In the genomic region with DNA sequence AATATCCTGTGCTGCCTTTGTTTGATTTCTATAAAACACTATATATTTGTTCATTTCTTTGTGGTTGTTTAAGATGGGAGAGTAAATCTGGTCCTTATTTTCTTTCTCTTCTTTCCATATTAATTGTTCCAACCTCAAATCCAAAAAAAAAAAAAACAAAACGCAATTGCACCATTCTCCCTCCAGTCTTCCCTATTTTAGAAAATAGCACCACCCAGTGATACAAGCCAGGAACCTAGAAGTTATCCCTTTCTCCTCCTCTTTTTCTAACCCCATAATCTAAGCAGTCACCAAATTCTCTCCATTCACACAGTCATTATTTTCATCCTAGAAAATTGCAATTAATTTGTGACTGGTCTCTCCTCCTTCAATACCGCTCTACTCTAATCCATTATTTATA, we compare ENCODE assay signal across 26 cellular contexts.
DNase-seq lines count a peak whose midpoint lies in the region; ATAC-seq, FAIRE-seq and TF ChIP-seq lines count a peak whose summit lies in the region.
"Had no signal": no experiment of that assay in that cellular context is flagged by ENCODE, and none has a peak within 500 bp of the region (broad histone marks: within the 10 kb centered on the region; RNA-seq: fewer than 3 reads in every experiment).

No MANE protein-coding gene starts in this region.

- H3K36me3 Mint-ChIP-seq in mesothelial cell of epicardium: no peaks in the 10 kb centered on the region
- H3K36me3 Mint-ChIP-seq: brain; CD4-positive, CD25-positive, alpha-beta regulatory T cell had no signal

- no peak for ATAC-seq in A549
- no peak for ATAC-seq in RWPE2 (ENCODE audit: low read depth)
- ATAC-seq in foreskin keratinocyte: no peak
- ATAC-seq: sciatic nerve had no signal

- no peak overlapping the region for H3K27ac Mint-ChIP-seq in mesothelial cell of epicardium
- H3K27ac Mint-ChIP-seq: brain; CD4-positive, CD25-positive, alpha-beta regulatory T cell had no signal

- H3K27ac ChIP-seq in A549 (no peak overlapping the region), RWPE2 (ENCODE audit: poor library complexity, severe bottlenecking) (no peak overlapping the region), foreskin keratinocyte (no peak overlapping the region)
- H3K27ac ChIP-seq: hepatocyte, parathyroid adenoma, thoracic aorta, uterus had no signal

- no peaks in the 10 kb centered on the region for H3K27me3 ChIP-seq in RWPE2 (ENCODE audit: insufficient read depth, poor library complexity, severe bottlenecking)
- no peaks in the 10 kb centered on the region for H3K27me3 ChIP-seq in foreskin keratinocyte
- H3K27me3 ChIP-seq: hepatocyte, uterus had no signal

- DNase-seq in A549 (ENCODE audit: low read depth in 1 of 2, low spot score in 1 of 2) (no peak), ELR (ENCODE audit: low read depth) (peak; percentile 0), RWPE2 (ENCODE audit: low spot score) (no peak), foreskin keratinocyte (no peak), NCI-H748 (lab: John Stamatoyannopoulos, UW; ENCODE audit: unreplicated experiment) (no peak), middle frontal gyrus (ENCODE audit: extremely low spot score, low spot score) (no peak), mesothelial cell of epicardium (ENCODE audit: low spot score in 2 of 2, unreplicated experiment in 2 of 2) (no peak)
- DNase-seq: activated CD8-positive, alpha-beta memory T cell treated with anti-CD3 and anti-CD28 coated beads for 24 hours; activated gamma-delta T cell; activated T-cell treated with anti-CD3 and anti-CD28 coated beads, Interleukin-2, amount 50 U/mL, for 1 hour; CD4-positive, CD25-positive, alpha-beta regulatory T cell; effector CD4-positive, alpha-beta T cell; erythroblast; foreskin melanocyte; NCI-H1694 treated with DMSO at 0.1 percent for 48 hours; NCI-H2227 treated with DMSO at 0.1 percent for 48 hours; NCI-H69; SHP77 treated with DMSO at 0.1 percent for 48 hours; stimulated activated naive CD4-positive, alpha-beta T cell treated with Interleukin-2 at 50 U/mL for 16 hours; SW 1271; uterus had no signal

- peak; percentile 43 to 57; a peak in 4 of 5 replicates for TF ChIP-seq RAD21 in A549 (conservative IDR thresholded peaks at IDR 0.05 in 1 of 2, IDR thresholded peaks at IDR 0.05 in 1 of 2)

- H3K9me3 Mint-ChIP-seq in mesothelial cell of epicardium: peaks cover 56% of the 10 kb centered on the region

- H3K27me3 Mint-ChIP-seq in mesothelial cell of epicardium (ENCODE audit: low read depth): no peaks in the 10 kb centered on the region
- H3K27me3 Mint-ChIP-seq: brain; CD4-positive, CD25-positive, alpha-beta regulatory T cell had no signal

- TF ChIP-seq POLR2A in A549 (IDR thresholded peaks at IDR 0.05; ENCODE audit: low read length): no peak

- no peaks in the 10 kb centered on the region for H3K9me3 ChIP-seq in A549
- no peaks in the 10 kb centered on the region for H3K9me3 ChIP-seq in RWPE2 (ENCODE audit: severe bottlenecking)
- H3K9me3 ChIP-seq: thoracic aorta, uterus had no signal

- no peak overlapping the region for H3K4me3 ChIP-seq in A549
- no peak overlapping the region for H3K4me3 ChIP-seq in RWPE2 (ENCODE audit: severe bottlenecking)
- H3K4me3 ChIP-seq: hepatocyte, thoracic aorta, uterus had no signal

- POLR2A ChIA-PET in A549 (lab: Yijun Ruan, JAX): no interaction called here

- peak; percentile 26; the same call in 2 of the 3 replicates for TF ChIP-seq CTCF in A549 (IDR thresholded peaks at IDR 0.05)
- peak; percentile 18 for TF ChIP-seq CTCF in RWPE2 (IDR thresholded peaks at IDR 0.05; ENCODE audit: poor library complexity, severe bottlenecking)
- peak; percentile 33 for TF ChIP-seq CTCF in foreskin keratinocyte (conservative IDR thresholded peaks at IDR 0.05)
- TF ChIP-seq CTCF in mesothelial cell of epicardium (IDR thresholded peaks at IDR 0.05; ENCODE audit: unreplicated experiment): no peak

- H3K36me3 ChIP-seq in RWPE2 (ENCODE audit: low read depth): no peaks in the 10 kb centered on the region
- H3K36me3 ChIP-seq: thoracic aorta, uterus had no signal

- H3K4me1 ChIP-seq in A549 (0 out of 3 replicates have a peak, but pooled peaks cover 3% of the 10 kb centered on the region), RWPE2 (ENCODE audit: insufficient read depth, poor library complexity, severe bottlenecking) (no peaks in the 10 kb centered on the region), foreskin keratinocyte (no peaks in the 10 kb centered on the region)
- H3K4me1 ChIP-seq: parathyroid adenoma, uterus had no signal

- H3K4me1 Mint-ChIP-seq in mesothelial cell of epicardium: no peaks in the 10 kb centered on the region
- H3K4me1 Mint-ChIP-seq: brain; CD4-positive, CD25-positive, alpha-beta regulatory T cell had no signal

- 24% methylated on average over 2 of the region's 2 CpGs for WGBS in A549 (ENCODE audit: missing lambda C conversion rate)

- H3K4me3 Mint-ChIP-seq in mesothelial cell of epicardium: no peak overlapping the region
- H3K4me3 Mint-ChIP-seq: brain; CD4-positive, CD25-positive, alpha-beta regulatory T cell had no signal

- peak; percentile 67 for FAIRE-seq in A549 (lab: Jason Lieb, UNC)

- TF ChIP-seq EP300 in A549 (IDR thresholded peaks at IDR 0.05): no peak

- CTCF ChIA-PET in A549 (lab: Yijun Ruan, JAX): interaction anchor here (0.7 to 1.2 kb wide), 3 partner anchors 359 to 590 kb away, joined by 3 read pairs; no protein-coding TSS in a partner anchor

- no peak overlapping the region for H3K4me2 ChIP-seq in A549
- H3K4me2 ChIP-seq: hepatocyte had no signal

TF ChIP-seq in A549, 52 proteins besides CTCF, POLR2A, EP300 and RAD21:
- TF ChIP-seq SMC3 (IDR thresholded peaks at IDR 0.05): peak; percentile 40; the same call in 1 of the 3 replicates
- no peak for TF ChIP-seq EHF (CRISPR knock-in tag; IDR thresholded peaks at IDR 0.05)
- TF ChIP-seq CHD2 (IDR thresholded peaks at IDR 0.05; ENCODE audit: low read length, partially characterized antibody): no peak
- 0 out of 4 replicates have a peak, but pooled peaks of 1 of the 2 experiments have one; percentile 13 for TF ChIP-seq CEBPB (IDR thresholded peaks at IDR 0.05)
- no peak for TF ChIP-seq HOXB5 (CRISPR knock-in tag; IDR thresholded peaks at IDR 0.05)
- TF ChIP-seq, protein P1, sequence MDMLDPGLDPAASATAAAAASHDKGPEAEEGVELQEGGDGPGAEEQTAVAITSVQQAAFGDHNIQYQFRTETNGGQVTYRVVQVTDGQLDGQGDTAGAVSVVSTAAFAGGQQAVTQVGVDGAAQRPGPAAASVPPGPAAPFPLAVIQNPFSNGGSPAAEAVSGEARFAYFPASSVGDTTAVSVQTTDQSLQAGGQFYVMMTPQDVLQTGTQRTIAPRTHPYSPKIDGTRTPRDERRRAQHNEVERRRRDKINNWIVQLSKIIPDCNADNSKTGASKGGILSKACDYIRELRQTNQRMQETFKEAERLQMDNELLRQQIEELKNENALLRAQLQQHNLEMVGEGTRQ (IDR thresholded peaks at IDR 0.05): no peak
